ENCODE assay signal across 8 cellular contexts in genomic region chr10:61397175-61397986, GRCh38. TPM values are rescaled to one million over a fixed set of nuclear protein-coding genes. Genes with fewer than 3 reads are reported as not detected.
DNase-seq lines count a peak whose midpoint lies in the region; ATAC-seq and TF ChIP-seq lines count a peak whose summit lies in the region.

No MANE protein-coding gene starts in this region.

- no peak for TF ChIP-seq CTCF in ovary (IDR thresholded peaks at IDR 0.05)
- no peak for TF ChIP-seq CTCF in Caco-2 (IDR thresholded peaks at IDR 0.05; ENCODE audit: insufficient read depth in 1 of 2, low read depth in 1 of 2, low read length in 1 of 2, severe bottlenecking in 1 of 2, unreplicated experiment in 1 of 2)

- H3K9me3 ChIP-seq in BLaER1 (no peaks in the 10 kb centered on the region), ovary (no peaks in the 10 kb centered on the region), Caco-2 (no peaks in the 10 kb centered on the region)

- no peaks in the 10 kb centered on the region for H3K9me3 Mint-ChIP-seq in effector memory CD8-positive, alpha-beta T cell
- no peaks in the 10 kb centered on the region for H3K9me3 Mint-ChIP-seq in Caco-2 (ENCODE audit: unreplicated experiment)

- H3K4me1 ChIP-seq in BLaER1 (peaks cover 8% of the 10 kb centered on the region; the same call in 1 of the 2 replicates), ovary (ENCODE audit: insufficient read depth) (no peaks in the 10 kb centered on the region), Caco-2 (peaks cover 19% of the 10 kb centered on the region)

- H3K4me2 ChIP-seq in BLaER1: peak overlapping the region; percentile 48

- peaks cover 0 to 7% of the 10 kb centered on the region in 2 donors for H3K27me3 Mint-ChIP-seq in effector memory CD8-positive, alpha-beta T cell
- peaks cover 11% of the 10 kb centered on the region for H3K27me3 Mint-ChIP-seq in Caco-2 (ENCODE audit: insufficient read depth, unreplicated experiment)

- H3K4me3 Mint-ChIP-seq in effector memory CD8-positive, alpha-beta T cell: peak overlapping the region; percentile 66 to 73
- no peak overlapping the region for H3K4me3 Mint-ChIP-seq in Caco-2 (ENCODE audit: unreplicated experiment)

- CTCF ChIA-PET in Caco-2 (lab: Charles Lee): no interaction called here

- POLR2A ChIA-PET in Caco-2 (lab: Charles Lee): no interaction called here

- TF ChIP-seq EP300 in ovary (IDR thresholded peaks at IDR 0.05): no peak

- no peak for TF ChIP-seq POLR2A in ovary (IDR thresholded peaks at IDR 0.05)

- ATAC-seq in GM21528 (IDR thresholded peaks at IDR 0.05; ENCODE audit: low FRiP score, unreplicated experiment): peak; percentile 74
- no peak for ATAC-seq in effector memory CD8-positive, alpha-beta T cell (replicated peaks)

- peak overlapping the region; percentile 56 to 57 for H3K27ac Mint-ChIP-seq in effector memory CD8-positive, alpha-beta T cell
- H3K27ac Mint-ChIP-seq in Caco-2 (ENCODE audit: unreplicated experiment): no peak overlapping the region

- no TSS peak for BruUV-seq in Caco-2 (replicated peaks; lab: Mats Ljungman, UMichigan)

- WGBS in ovary, 3 donors: 26 to 29% (median 28%) methylated on average over 7 of the region's 7 CpGs

- H3K27me3 ChIP-seq in BLaER1 (no peaks in the 10 kb centered on the region), ovary (no peaks in the 10 kb centered on the region), Caco-2 (replicated peaks; ENCODE audit: control insufficient read depth, insufficient read depth, low read length) (no peaks in the 10 kb centered on the region)

- no peak overlapping the region for H3K4me3 ChIP-seq in BLaER1
- peak overlapping the region; percentile 35 for H3K4me3 ChIP-seq in ovary
- H3K4me3 ChIP-seq in Caco-2 (ENCODE audit: low read depth, low read length): no peak overlapping the region

- DNase-seq in NOMO-1 treated with dmso at 0.1 percent for 144 hours (lab: John Stamatoyannopoulos, UW; ENCODE audit: unreplicated experiment): peak; percentile 32
- no peak for DNase-seq in effector memory CD8-positive, alpha-beta T cell
- DNase-seq in ovary: no peak
- DNase-seq in nucleus accumbens (lab: John Stamatoyannopoulos, UW): no peak
- no peak for DNase-seq in NCI-H82 treated with DMSO at 0.1 percent for 48 hours (lab: John Stamatoyannopoulos, UW; ENCODE audit: unreplicated experiment)
- no peak for DNase-seq in Caco-2

- H3K4me1 Mint-ChIP-seq in effector memory CD8-positive, alpha-beta T cell (ENCODE audit: low read depth in 2 of 2): peaks cover 4 to 5% of the 10 kb centered on the region in 2 donors
- H3K4me1 Mint-ChIP-seq in Caco-2 (ENCODE audit: low read depth, unreplicated experiment): peaks cover 7% of the 10 kb centered on the region

- H3K9ac ChIP-seq in BLaER1: no peak overlapping the region

- intact Hi-C loops in ovary (cut with DNase I): no loop called here
- intact Hi-C loops in Caco-2 (cut with micrococcal nuclease; ENCODE audit: unreplicated experiment): no loop called here

- H3K27ac ChIP-seq in BLaER1 (0 out of 2 replicates have a peak overlapping the region, but pooled peaks have one; percentile 12), ovary (peak overlapping the region in 1 of 2 donors; percentile 42)

- H3K36me3 Mint-ChIP-seq in effector memory CD8-positive, alpha-beta T cell (ENCODE audit: insufficient read depth): no peaks in the 10 kb centered on the region
- H3K36me3 Mint-ChIP-seq in Caco-2 (ENCODE audit: insufficient read depth, unreplicated experiment): no peaks in the 10 kb centered on the region

- H3K36me3 ChIP-seq in BLaER1: no peaks in the 10 kb centered on the region
- no peaks in the 10 kb centered on the region for H3K36me3 ChIP-seq in ovary
- H3K36me3 ChIP-seq in Caco-2 (ENCODE audit: control insufficient read depth, insufficient read depth, low read length): no peaks in the 10 kb centered on the region

- H4K20me1 ChIP-seq in BLaER1: no peaks in the 10 kb centered on the region

RNA-seq across cellular contexts. Expression of gene TMEM26, which starts 55.8 kb away (rescaled TPM):
- total RNA-seq in ovary: 1 to 10 TPM in 4 of 7 donors, under 1 TPM in 3; 0.12 to 2.9 (median 1.1) TPM
- polyA plus RNA-seq in ovary: 1 to 10 TPM in 1 of 2 donors, under 1 TPM in 1; 0.35 to 2.6 TPM
- not detected in 2 replicates for total RNA-seq in Caco-2 (2022)
